In the genomic region with DNA sequence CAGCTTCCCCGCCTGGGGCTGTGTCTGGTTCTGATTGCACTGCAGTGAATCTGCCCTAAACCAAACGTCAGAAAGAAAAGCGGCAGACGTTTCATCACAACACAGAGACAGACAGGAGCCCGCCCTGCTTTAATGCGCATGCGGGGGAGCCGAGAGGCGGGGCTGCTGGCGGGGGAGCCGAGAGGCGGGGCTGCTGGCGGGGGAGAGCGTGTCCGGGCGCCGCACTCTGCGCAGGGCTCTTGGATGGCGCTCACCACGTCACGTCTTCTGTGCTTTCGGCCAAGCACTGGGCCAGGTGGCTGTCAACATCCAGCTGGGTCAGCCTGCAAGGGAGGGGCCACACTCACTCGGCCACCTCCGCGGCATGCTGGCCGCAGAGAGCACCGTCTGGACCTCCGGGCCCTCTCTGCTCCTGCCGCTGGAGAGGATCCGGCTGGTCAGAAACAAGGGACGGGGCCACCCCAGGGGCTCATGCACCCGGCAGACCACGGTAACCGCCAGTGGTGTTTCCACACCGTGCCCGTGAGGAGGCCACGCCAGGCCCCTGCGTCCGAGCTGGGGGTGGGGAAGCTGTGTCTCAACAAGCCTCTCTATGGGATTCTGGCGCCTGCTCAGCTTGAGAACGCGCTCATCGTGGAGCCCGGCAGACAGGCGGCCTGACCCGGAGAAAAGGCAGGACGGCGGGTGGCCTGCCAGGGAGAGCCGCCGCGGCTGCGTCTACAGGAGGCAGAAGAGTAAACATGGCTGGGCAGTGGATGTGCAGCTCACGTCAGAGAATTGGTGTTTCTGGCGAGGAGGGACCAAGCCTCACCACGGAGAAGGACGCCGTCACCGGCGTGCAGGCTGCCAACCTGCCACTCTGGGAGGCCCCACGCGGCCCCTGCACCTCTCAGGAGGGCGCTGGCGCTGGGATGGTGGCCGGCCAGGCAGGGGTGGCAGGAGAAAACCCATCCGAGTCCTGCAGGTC, we compare ENCODE assay signal across 8 cellular contexts.
DNase-seq lines count a peak whose midpoint lies in the region; ATAC-seq and TF ChIP-seq lines count a peak whose summit lies in the region.

No MANE protein-coding gene starts in this region.

- in situ Hi-C loops in GM13976 (cut with MboI; ENCODE audit: low sequenced_read_pairs, unreplicated experiment) = loop anchor here (5.0 kb wide), 1 partner anchor 188 kb away; no protein-coding TSS in a partner anchor

- DNase-seq in GM13976 (ENCODE audit: low spot score) (peak; percentile 93), NCI-H82 treated with DMSO at 0.1 percent for 48 hours (lab: John Stamatoyannopoulos, UW; ENCODE audit: unreplicated experiment) (peak; percentile 92), medulla oblongata (ENCODE audit: extremely low spot score) (peak; percentile 93), KG1 (lab: John Stamatoyannopoulos, UW) (no peak)
- peak; percentile 72 to 82 for DNase-seq in activated CD8-positive, alpha-beta memory T cell treated with anti-CD3 and anti-CD28 coated beads for 4 hours (ENCODE audit: low read depth in 2 of 2)
- DNase-seq in effector CD8-positive, alpha-beta T cell (lab: John Stamatoyannopoulos, UW) = peak; percentile 86
- DNase-seq in stimulated activated CD4-positive, alpha-beta T cell treated with anti-CD3 and anti-CD28 coated beads, TNF-alpha, amount 100 ng/mL, for 24 hours (ENCODE audit: low read depth in 3 of 3) = peak; percentile 76 to 87 (median 76)

- ATAC-seq in HG03354 (IDR thresholded peaks at IDR 0.05; ENCODE audit: poor library complexity, severe bottlenecking, unreplicated experiment) = peak; percentile 61

- no peak for TF ChIP-seq CTCF in GM13976 (IDR thresholded peaks at IDR 0.05; ENCODE audit: borderline replicate concordance, control extremely low read depth, extremely low read depth, insufficient read depth, missing control alignments)
